ENCODE assay signal across 11 cellular contexts in genomic region chr1:1894354-1895049, GRCh38. TPM values are rescaled to one million over a fixed set of nuclear protein-coding genes. Genes with fewer than 3 reads are reported as not detected.
A peak's percentile ranks its signal among the peaks of the same experiment; 100 is the strongest.
DNase-seq lines count a peak whose midpoint lies in the region; ATAC-seq and TF ChIP-seq lines count a peak whose summit lies in the region.
"Had no signal": no experiment of that assay in that cellular context is flagged by ENCODE, and none has a peak within 500 bp of the region (broad histone marks: within the 10 kb centered on the region; RNA-seq: fewer than 3 reads in every experiment).

No MANE protein-coding gene starts in this region.

- H3K9me3 Mint-ChIP-seq in activated T-cell treated with anti-CD3 and anti-CD28 coated beads, Interleukin-2, amount 50 U/mL, for 24 hours: no peaks in the 10 kb centered on the region
- H3K9me3 Mint-ChIP-seq in activated T-cell treated with anti-CD3 and anti-CD28 coated beads, Interleukin-2, amount 50 U/mL, for 72 hours: no peaks in the 10 kb centered on the region

- H3K36me3 Mint-ChIP-seq in activated T-cell treated with anti-CD3 and anti-CD28 coated beads, Interleukin-2, amount 50 U/mL, for 24 hours (ENCODE audit: low read depth): peaks cover 9% of the 10 kb centered on the region
- H3K36me3 Mint-ChIP-seq in activated T-cell treated with anti-CD3 and anti-CD28 coated beads, Interleukin-2, amount 50 U/mL, for 72 hours (ENCODE audit: insufficient read depth in 2 of 2): peaks cover under 1 to 5% of the 10 kb centered on the region in 2 donors

- H3K4me3 Mint-ChIP-seq in activated T-cell treated with anti-CD3 and anti-CD28 coated beads, Interleukin-2, amount 50 U/mL, for 24 hours: no peak overlapping the region
- H3K4me3 Mint-ChIP-seq in activated T-cell treated with anti-CD3 and anti-CD28 coated beads, Interleukin-2, amount 50 U/mL, for 72 hours: no peak overlapping the region

- H3K36me3 ChIP-seq in suprapubic skin: no peaks in the 10 kb centered on the region
- H3K36me3 ChIP-seq: ascending aorta had no signal

- WGBS in suprapubic skin: 22% methylated on average over 10 of the region's 14 CpGs

- no peaks in the 10 kb centered on the region for H3K27me3 Mint-ChIP-seq in activated T-cell treated with anti-CD3 and anti-CD28 coated beads, Interleukin-2, amount 50 U/mL, for 24 hours
- H3K27me3 Mint-ChIP-seq in activated T-cell treated with anti-CD3 and anti-CD28 coated beads, Interleukin-2, amount 50 U/mL, for 72 hours (ENCODE audit: low read depth): no peaks in the 10 kb centered on the region

- peak overlapping the region; percentile 23 for H3K27ac Mint-ChIP-seq in activated T-cell treated with anti-CD3 and anti-CD28 coated beads, Interleukin-2, amount 50 U/mL, for 24 hours
- no peak overlapping the region for H3K27ac Mint-ChIP-seq in activated T-cell treated with anti-CD3 and anti-CD28 coated beads, Interleukin-2, amount 50 U/mL, for 72 hours

- TF ChIP-seq POLR2A in Raji (IDR thresholded peaks at IDR 0.05; ENCODE audit: insufficient read depth, low read depth, low read length) (peak; percentile 19; the same call in 1 of the 2 replicates), suprapubic skin (IDR thresholded peaks at IDR 0.05) (no peak)

- H3K4me3 ChIP-seq in suprapubic skin: peak overlapping the region; percentile 21
- H3K4me3 ChIP-seq: ascending aorta had no signal

- no peak for TF ChIP-seq EP300 in suprapubic skin (IDR thresholded peaks at IDR 0.05)

- TF ChIP-seq CTCF in suprapubic skin (IDR thresholded peaks at IDR 0.05): no peak

- peaks cover 41% of the 10 kb centered on the region for H3K4me1 Mint-ChIP-seq in activated T-cell treated with anti-CD3 and anti-CD28 coated beads, Interleukin-2, amount 50 U/mL, for 24 hours (ENCODE audit: low read depth)
- peaks cover 38% of the 10 kb centered on the region for H3K4me1 Mint-ChIP-seq in activated T-cell treated with anti-CD3 and anti-CD28 coated beads, Interleukin-2, amount 50 U/mL, for 72 hours (ENCODE audit: low read depth)

- no peak for DNase-seq in activated T-cell treated with anti-CD3 and anti-CD28 coated beads, Interleukin-2, amount 50 U/mL, for 24 hours
- no peak for DNase-seq in activated T-cell treated with anti-CD3 and anti-CD28 coated beads, Interleukin-2, amount 50 U/mL, for 72 hours
- DNase-seq in left colon: peak; percentile 83 to 92
- no peak for DNase-seq in suprapubic skin (ENCODE audit: low spot score in 2 of 2)
- DNase-seq: BE2C had no signal

- H3K4me1 ChIP-seq in suprapubic skin: peaks cover 51% of the 10 kb centered on the region

- intact Hi-C loops in left colon (cut with DNase I, micrococcal nuclease): no loop called here

- no peak overlapping the region for H3K27ac ChIP-seq in suprapubic skin

- no peak for ATAC-seq in activated T-cell treated with anti-CD3 and anti-CD28 coated beads, Interleukin-2, amount 50 U/mL, for 72 hours (replicated peaks in 1 of 2)
- peak; percentile 69 for ATAC-seq in left colon
- ATAC-seq in HG02885 (IDR thresholded peaks at IDR 0.05; ENCODE audit: poor library complexity, unreplicated experiment): no peak
- no peak for ATAC-seq in GM19452 (IDR thresholded peaks at IDR 0.05; ENCODE audit: unreplicated experiment)
- ATAC-seq in HG03571 (IDR thresholded peaks at IDR 0.05; ENCODE audit: unreplicated experiment): no peak

- H3K27me3 ChIP-seq in suprapubic skin: no peaks in the 10 kb centered on the region
- H3K27me3 ChIP-seq: ascending aorta, BE2C had no signal

- no peaks in the 10 kb centered on the region for H3K9me3 ChIP-seq in suprapubic skin
- H3K9me3 ChIP-seq: ascending aorta, BE2C had no signal

RNA-seq across cellular contexts. Expression of gene GNB1, which starts 3.6 kb away (rescaled TPM):
- 100 to 1,000 TPM; 350 to 418 TPM for total RNA-seq in activated T-cell treated with anti-CD3 and anti-CD28 coated beads, Interleukin-2, amount 50 U/mL, for 72 hours
- total RNA-seq in left colon (100 to 1,000 TPM; 308 to 326 TPM), suprapubic skin (100 to 1,000 TPM; 121 to 159 (median 153) TPM)

RNA-seq across cellular contexts. Expression of gene CALML6, which starts 20.6 kb away (rescaled TPM):
- 1 to 10 TPM; 1.8 TPM for total RNA-seq in activated T-cell treated with anti-CD3 and anti-CD28 coated beads, Interleukin-2, amount 50 U/mL, for 72 hours
- under 1 TPM; 0.34 to 0.50 TPM for total RNA-seq in left colon
- total RNA-seq in suprapubic skin: 1 to 10 TPM in 1 of 4 donors, under 1 TPM in 2, not detected in 1; 0.30 to 3.3 (median 0.81) TPM
- total RNA-seq: ascending aorta, HT-29 had no signal

RNA-seq across cellular contexts. Expression of gene TMEM52, which starts 24.6 kb away (rescaled TPM):
- total RNA-seq in activated T-cell treated with anti-CD3 and anti-CD28 coated beads, Interleukin-2, amount 50 U/mL, for 72 hours: 1 to 10 TPM in 1 of 2 donors, under 1 TPM in 1; 0.88 to 1.0 TPM
- 1 to 10 TPM; 4.1 to 4.3 TPM for total RNA-seq in left colon
- total RNA-seq in suprapubic skin: 1 to 10 TPM; 2.2 to 6.0 (median 4.5) TPM
- total RNA-seq: ascending aorta had no signal

Comparison
In these comparisons a context has a peak if more than half of its experiments do, and no peak if none do; other contexts are left out.
1. DNase-seq: peak in left colon (2 of 2); none in activated T-cell treated with anti-CD3 and anti-CD28 coated beads, Interleukin-2, amount 50 U/mL, for 24 hours (single experiment), activated T-cell treated with anti-CD3 and anti-CD28 coated beads, Interleukin-2, amount 50 U/mL, for 72 hours (0 of 2) and suprapubic skin (0 of 2).